In genomic region chr21:41766883-41767605, GRCh38 we compare ENCODE assay signal across 8 cellular contexts. TPM values are rescaled to one million over a fixed set of nuclear protein-coding genes. Genes with fewer than 3 reads are reported as not detected.
DNase-seq lines count a peak whose midpoint lies in the region; ATAC-seq and TF ChIP-seq lines count a peak whose summit lies in the region.

Gene RIPK4 (minus strand): TSS chr21:41767052. CDS start chr21:41767041, 11 bp downstream.

- TF ChIP-seq CTCF in Caco-2 (IDR thresholded peaks at IDR 0.05; ENCODE audit: insufficient read depth in 1 of 2, low read depth in 1 of 2, low read length in 1 of 2, severe bottlenecking in 1 of 2, unreplicated experiment in 1 of 2), result no peak

- H3K4me1 ChIP-seq in Caco-2 (peaks cover 55% of the 10 kb centered on the region), iPS-18a (ENCODE audit: control insufficient read depth, low read depth, low read length) (peaks cover 56% of the 10 kb centered on the region)

- H3K4me3 ChIP-seq in Caco-2 (ENCODE audit: low read depth, low read length) (peak within 1 kb of the TSS; percentile 90), iPS-18a (ENCODE audit: low read length) (peak within 1 kb of the TSS; percentile 56)

- H3K9me3 Mint-ChIP-seq in Caco-2 (ENCODE audit: unreplicated experiment), result no peaks in the 10 kb centered on the region
- H3K9me3 Mint-ChIP-seq in activated naive CD8-positive, alpha-beta T cell (ENCODE audit: low read depth), result no peaks in the 10 kb centered on the region

- intact Hi-C loops in Caco-2 (cut with micrococcal nuclease; ENCODE audit: unreplicated experiment), result no loop called here

- H3K36me3 Mint-ChIP-seq in Caco-2 (ENCODE audit: insufficient read depth, unreplicated experiment), result peaks cover 19% of the 10 kb centered on the region
- no peaks in the 10 kb centered on the region for H3K36me3 Mint-ChIP-seq in activated naive CD8-positive, alpha-beta T cell

- H3K4me1 Mint-ChIP-seq in Caco-2 (ENCODE audit: low read depth, unreplicated experiment), result peaks cover 69% of the 10 kb centered on the region
- peaks cover 33% of the 10 kb centered on the region for H3K4me1 Mint-ChIP-seq in activated naive CD8-positive, alpha-beta T cell (ENCODE audit: low read depth)

- no peak within 1 kb of the TSS for H3K9ac ChIP-seq in iPS-18a (ENCODE audit: low read length)

- H3K27me3 ChIP-seq in Caco-2 (replicated peaks; ENCODE audit: control insufficient read depth, insufficient read depth, low read length), result no peaks in the 10 kb centered on the region
- peaks cover 96% of the 10 kb centered on the region for H3K27me3 ChIP-seq in iPS-18a (ENCODE audit: control insufficient read depth, insufficient read depth, low read length)

- POLR2A ChIA-PET in Caco-2 (lab: Charles Lee), result interaction anchor here (0.5 to 2.6 kb wide), 10 partner anchors 10 to 181 kb away, joined by 3 to 19 read pairs (median 4); no protein-coding TSS in a partner anchor

- CTCF ChIA-PET in Caco-2 (lab: Charles Lee), result interaction anchor here (0.7 to 3.9 kb wide), 4 partner anchors 11 to 155 kb away, joined by 3 to 61 read pairs (median 12); no protein-coding TSS in a partner anchor

- peak; percentile 56 for ATAC-seq in HG03342 (IDR thresholded peaks at IDR 0.05; ENCODE audit: unreplicated experiment)
- no peak for ATAC-seq in HG02840 (IDR thresholded peaks at IDR 0.05; ENCODE audit: low FRiP score, unreplicated experiment)

- H3K36me3 ChIP-seq in Caco-2 (ENCODE audit: control insufficient read depth, insufficient read depth, low read length) (no peaks in the 10 kb centered on the region), iPS-18a (ENCODE audit: control insufficient read depth, low read depth, low read length) (no peaks in the 10 kb centered on the region)

- TSS peak; percentile 60 for BruUV-seq in Caco-2 (replicated peaks; lab: Mats Ljungman, UMichigan)

- H3K27ac Mint-ChIP-seq in Caco-2 (ENCODE audit: unreplicated experiment), result peak within 1 kb of the TSS; percentile 94
- peak within 1 kb of the TSS; percentile 59 for H3K27ac Mint-ChIP-seq in activated naive CD8-positive, alpha-beta T cell

- H3K4me3 Mint-ChIP-seq in Caco-2 (ENCODE audit: unreplicated experiment), result peak within 1 kb of the TSS; percentile 90
- peak within 1 kb of the TSS; percentile 88 for H3K4me3 Mint-ChIP-seq in activated naive CD8-positive, alpha-beta T cell

- no peak within 1 kb of the TSS for H3K27ac ChIP-seq in iPS-18a (ENCODE audit: low read length)

- DNase-seq in Caco-2 (peak; percentile 88 to 93), SHP77 (lab: John Stamatoyannopoulos, UW) (peak; percentile 52 to 73), GDM1 (lab: John Stamatoyannopoulos, UW) (no peak)
- DNase-seq in stimulated activated CD4-positive, alpha-beta T cell treated with anti-CD3 and anti-CD28 coated beads, Interleukin-1b, Interleukin-23, amount 100 ng/mL, for 24 hours (ENCODE audit: low read depth in 4 of 4, low spot score in 1 of 4), result peak; percentile 21 to 59 (median 42)

- H3K27me3 Mint-ChIP-seq in Caco-2 (ENCODE audit: insufficient read depth, unreplicated experiment), result no peaks in the 10 kb centered on the region
- H3K27me3 Mint-ChIP-seq in activated naive CD8-positive, alpha-beta T cell, result peaks cover 27% of the 10 kb centered on the region

- H3K9me3 ChIP-seq in Caco-2 (no peaks in the 10 kb centered on the region), iPS-18a (ENCODE audit: control insufficient read depth, low read depth, low read length) (no peaks in the 10 kb centered on the region)

RNA-seq across cellular contexts. Expression of gene RIPK4, which starts in this region (rescaled TPM):
- 24.1 and 25.4 TPM in 2 replicates for total RNA-seq in Caco-2 (2022)
